In the genomic region with DNA sequence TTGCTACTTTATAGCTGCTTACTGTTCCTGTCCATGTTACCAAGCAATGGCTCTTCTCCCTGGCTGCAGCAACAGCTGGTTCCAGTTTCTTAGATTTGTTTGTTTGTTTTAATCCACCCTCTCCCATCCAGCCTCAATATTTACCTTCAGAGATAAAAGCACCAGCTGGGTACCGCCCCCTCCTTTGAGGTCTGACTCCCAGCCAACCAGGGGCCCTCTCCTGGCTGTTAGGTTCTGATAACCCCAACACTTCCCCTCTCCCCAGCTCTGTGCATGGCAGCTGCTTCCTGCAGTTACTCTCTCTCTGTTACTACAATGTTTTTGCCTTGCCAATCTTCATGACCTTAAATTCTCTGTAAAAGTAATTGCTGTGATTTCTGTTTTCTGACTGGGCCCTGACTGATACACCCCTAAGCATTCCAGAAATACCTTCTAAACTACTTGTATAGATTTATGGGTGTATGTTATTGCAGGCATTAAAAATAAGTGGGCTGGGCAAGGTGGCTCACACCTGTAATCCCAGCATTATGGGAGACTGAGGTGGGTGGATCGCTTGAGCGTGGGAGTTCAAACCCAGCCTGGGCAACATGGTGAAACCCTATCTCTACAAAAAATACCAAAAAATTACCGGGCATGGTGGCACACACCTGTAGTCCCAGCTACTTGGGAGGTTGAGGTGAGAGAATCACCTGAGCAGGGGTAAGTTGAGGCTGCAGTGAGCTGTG, we compare ENCODE assay signal across 9 cellular contexts. TPM values are rescaled to one million over a fixed set of nuclear protein-coding genes. Genes with fewer than 3 reads are reported as not detected.
DNase-seq lines count a peak whose midpoint lies in the region; ATAC-seq, FAIRE-seq and TF ChIP-seq lines count a peak whose summit lies in the region.
"Had no signal": no experiment of that assay in that cellular context is flagged by ENCODE, and none has a peak within 500 bp of the region (broad histone marks: within the 10 kb centered on the region; RNA-seq: fewer than 3 reads in every experiment).

No MANE protein-coding gene starts in this region.

- CTCF ChIA-PET in GM12878 (lab: Yijun Ruan, JAX) (interaction anchor here (1.0 to 1.2 kb wide), 3 partner anchors 11 to 202 kb away, joined by 3 to 5 read pairs (median 5); no protein-coding TSS in a partner anchor), HEK293T (lab: Yijun Ruan, JAX) (no interaction called here)

- RAD21 ChIA-PET in GM12878 (lab: Charles Lee; ENCODE audit: unreplicated experiment): interaction anchor here (0.8 kb wide), 1 partner anchor 1427 kb away, joined by 3 read pairs; no protein-coding TSS in a partner anchor

- H3K9ac ChIP-seq in GM12878 (ENCODE audit: control insufficient read depth, insufficient read depth, low read length): no peak overlapping the region

- H3K4me1 ChIP-seq in GM12878 (ENCODE audit: control insufficient read depth, insufficient read depth, low read length) (peaks cover 7% of the 10 kb centered on the region; the same call in 1 of the 2 replicates), neutrophil (ENCODE audit: control insufficient read depth in 1 of 2, insufficient read depth in 1 of 2, low read depth in 1 of 2, low read length in 1 of 2) (peaks cover 24 to 29% of the 10 kb centered on the region in 2 experiments)

- H4K20me1 ChIP-seq in GM12878 (ENCODE audit: control insufficient read depth, insufficient read depth): no peaks in the 10 kb centered on the region

- no peak overlapping the region for H3K4me3 ChIP-seq in GM12878
- no peak overlapping the region for H3K4me3 ChIP-seq in neutrophil (ENCODE audit: low read depth in 1 of 2, low read length in 1 of 2)

- ATAC-seq in HG03575 (IDR thresholded peaks at IDR 0.05; ENCODE audit: extremely low read depth, insufficient number of reproducible peaks, low FRiP score, unreplicated experiment): peak; percentile 26
- ATAC-seq in GM12878: peak; percentile 21; the same call in 1 of the 3 replicates
- ATAC-seq in GM18873 (IDR thresholded peaks at IDR 0.05; ENCODE audit: low FRiP score, unreplicated experiment): no peak

- no peak for TF ChIP-seq POLR2A in GM12878 (IDR thresholded peaks at IDR 0.05; ENCODE audit: low read depth, low read length)

- H3K27me3 ChIP-seq in GM12878 (replicated peaks in 1 of 2; ENCODE audit: control insufficient read depth in 2 of 2, insufficient read depth in 2 of 2, low read length in 1 of 2) (no peaks in the 10 kb centered on the region), neutrophil (no peaks in the 10 kb centered on the region)

- H3K36me3 ChIP-seq in GM12878 (ENCODE audit: control insufficient read depth in 2 of 2, insufficient read depth in 2 of 2, low read length in 1 of 2): no peaks in the 10 kb centered on the region
- peaks cover under 1% of the 10 kb centered on the region for H3K36me3 ChIP-seq in neutrophil

- SMC1A ChIA-PET in GM12878 (lab: Charles Lee; ENCODE audit: uncharacterized antibody, unreplicated experiment): interaction anchor here (1.1 to 1.3 kb wide), 5 partner anchors 14 to 207 kb away, joined by 3 to 4 read pairs (median 3); a partner anchor contains a TSS

- WGBS in GM12878 (ENCODE audit: insufficient coverage, insufficient replicate concordance, low lambda C conversion rate, missing lambda C conversion rate): 52% methylated on average over 4 of the region's 4 CpGs

- intact Hi-C loops in GM12878 (cut with micrococcal nuclease; ENCODE audit: unreplicated experiment): no loop called here

- H3K9me3 ChIP-seq in GM12878 (replicated peaks; ENCODE audit: control insufficient read depth, insufficient read depth, low read length): no peaks in the 10 kb centered on the region
- H3K9me3 ChIP-seq in neutrophil: no peaks in the 10 kb centered on the region

- POLR2A ChIA-PET in GM12878 (lab: Charles Lee): interaction anchor here (0.6 kb wide), 1 partner anchor 9 kb away, joined by 4 read pairs; no protein-coding TSS in a partner anchor
- POLR2A ChIA-PET in HEK293T (lab: Yijun Ruan, JAX): interaction anchor here (0.9 kb wide), 1 partner anchor 62 kb away, joined by 3 read pairs; a partner anchor contains a TSS

- no peak for TF ChIP-seq RAD21 in GM12878 (IDR thresholded peaks at IDR 0.05; ENCODE audit: insufficient read depth, low read depth, low read length)

- H3K4me2 ChIP-seq in GM12878 (ENCODE audit: control insufficient read depth, insufficient read depth): no peak overlapping the region

- DNase-seq in activated T-cell treated with anti-CD3 and anti-CD28 coated beads for 1 hour (ENCODE audit: low read depth): peak; percentile 17
- DNase-seq in activated T-cell treated with anti-CD3 and anti-CD28 coated beads for 4 hours: no peak
- peak; percentile 43 for DNase-seq in NCI-H82 treated with DMSO at 0.1 percent for 48 hours (lab: John Stamatoyannopoulos, UW; ENCODE audit: unreplicated experiment)
- DNase-seq in GM12878 (ENCODE audit: low read depth, low spot score): no peak
- no peak for DNase-seq in HEK293T (ENCODE audit: extremely low spot score)

- TF ChIP-seq CTCF in GM12878 (IDR thresholded peaks at IDR 0.05 in 2 of 3, conservative IDR thresholded peaks at IDR 0.05 in 1 of 3; ENCODE audit: control insufficient read depth in 2 of 3, extremely low read depth in 1 of 3, insufficient read depth in 1 of 3, low read depth in 3 of 3, low read length in 3 of 3): no peak
- no peak for TF ChIP-seq CTCF in neutrophil (IDR thresholded peaks at IDR 0.05)

- no peak for FAIRE-seq in GM12878 (lab: Jason Lieb, UNC)
- FAIRE-seq: G401.6 had no signal

- H3K79me2 ChIP-seq in GM12878 (ENCODE audit: control insufficient read depth, insufficient read depth, low read length): peaks cover 10% of the 10 kb centered on the region

- BruUV-seq in GM12878 (replicated peaks; lab: Mats Ljungman, UMichigan): no TSS peak

- TF ChIP-seq EP300 in GM12878 (IDR thresholded peaks at IDR 0.05; ENCODE audit: borderline replicate concordance in 1 of 2, control insufficient read depth in 1 of 2, low read depth in 2 of 2, low read length in 2 of 2): no peak

- no peak overlapping the region for H3K27ac ChIP-seq in GM12878 (ENCODE audit: control insufficient read depth, insufficient read depth)
- H3K27ac ChIP-seq in neutrophil: peak overlapping the region; percentile 39

- in situ Hi-C loops in GM12878 (cut with MboI): no loop called here

- H2AFZ ChIP-seq in GM12878 (ENCODE audit: control insufficient read depth, low read depth, low read length): no peak overlapping the region

TF ChIP-seq in GM12878, 131 proteins besides CTCF, POLR2A, EP300 and RAD21:
- TF ChIP-seq PAX8 (IDR thresholded peaks at IDR 0.05) (no peak), SPI1 (IDR thresholded peaks at IDR 0.05; ENCODE audit: borderline replicate concordance, insufficient read depth, low read depth, low read length) (0 out of 2 replicates have a peak, but pooled peaks have one; percentile 1), TCF12 (IDR thresholded peaks at IDR 0.05; ENCODE audit: low read depth, low read length) (0 out of 2 replicates have a peak, but pooled peaks have one; percentile 8)
TF ChIP-seq in GM12878: peak in this region for 2.

TF ChIP-seq in HEK293T, 16 proteins besides CTCF, POLR2A, EP300 and RAD21:
- TF ChIP-seq BHLHE40 (IDR thresholded peaks at IDR 0.05; ENCODE audit: borderline replicate concordance) (no peak), TARDBP (IDR thresholded peaks at IDR 0.05) (no peak), ARNT (IDR thresholded peaks at IDR 0.05) (no peak), SP1 (IDR thresholded peaks at IDR 0.05) (no peak), FOXA1 (IDR thresholded peaks at IDR 0.05) (no peak), LEF1 (IDR thresholded peaks at IDR 0.05; ENCODE audit: borderline replicate concordance) (no peak), FOXK2 (IDR thresholded peaks at IDR 0.05) (no peak), CTBP1 (IDR thresholded peaks at IDR 0.05; ENCODE audit: borderline replicate concordance) (no peak), NFRKB (IDR thresholded peaks at IDR 0.05) (no peak), HDGF (IDR thresholded peaks at IDR 0.05; ENCODE audit: borderline replicate concordance) (no peak), FOXM1 (IDR thresholded peaks at IDR 0.05; ENCODE audit: borderline replicate concordance) (no peak), ZNF384 (IDR thresholded peaks at IDR 0.05) (no peak), SUZ12 (IDR thresholded peaks at IDR 0.05) (no peak), L3MBTL2 (conservative IDR thresholded peaks at IDR 0.05) (no peak), ELF4 (IDR thresholded peaks at IDR 0.05) (no peak)
- TF ChIP-seq, protein P1, sequence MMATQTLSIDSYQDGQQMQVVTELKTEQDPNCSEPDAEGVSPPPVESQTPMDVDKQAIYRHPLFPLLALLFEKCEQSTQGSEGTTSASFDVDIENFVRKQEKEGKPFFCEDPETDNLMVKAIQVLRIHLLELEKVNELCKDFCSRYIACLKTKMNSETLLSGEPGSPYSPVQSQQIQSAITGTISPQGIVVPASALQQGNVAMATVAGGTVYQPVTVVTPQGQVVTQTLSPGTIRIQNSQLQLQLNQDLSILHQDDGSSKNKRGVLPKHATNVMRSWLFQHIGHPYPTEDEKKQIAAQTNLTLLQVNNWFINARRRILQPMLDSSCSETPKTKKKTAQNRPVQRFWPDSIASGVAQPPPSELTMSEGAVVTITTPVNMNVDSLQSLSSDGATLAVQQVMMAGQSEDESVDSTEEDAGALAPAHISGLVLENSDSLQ (IDR thresholded peaks at IDR 0.05): no peak

RNA-seq across cellular contexts. Expression of a gene that starts 2.6 kb away (rescaled TPM):
- total RNA-seq in GM12878 (2013; cell fraction: nucleolus; rRNA removed): 1.4 and 2.8 TPM in 2 replicates
- total RNA-seq in GM12878 (2014; rRNA removed): 6.7 and 10.4 TPM in 2 replicates
- 8.8 and 9.7 TPM in 2 replicates for total RNA-seq in GM12878 (2014; rRNA removed; fragmentation: Illumina TruSeq; extraction: Trizol)
- total RNA-seq in GM12878 (2021): 10.0 and 12.5 TPM in 2 replicates
- polyA plus RNA-seq in GM12878 (2011; ENCODE audit: low read depth): 10.8 TPM
- 8.2 and 9.3 TPM in 2 replicates for polyA plus RNA-seq in GM12878 (2011; rRNA removed)
- 4.5 and 7.5 TPM in 2 replicates for polyA plus RNA-seq in GM12878 (2011; cell fraction: cytosol; rRNA removed)
- 4.2 and 5.0 TPM in 2 replicates for polyA plus RNA-seq in GM12878 (2011; cell fraction: nucleus; rRNA removed)
- 10.1 and 10.4 TPM in 2 replicates for polyA plus RNA-seq in GM12878 (2012)
- 13.5 and 17.8 TPM in 2 replicates for polyA plus RNA-seq in GM12878 (2014; fragmentation: Illumina TruSeq; extraction: Trizol)
- polyA plus RNA-seq in GM12878 (2014; fragmentation: Nextera tagmentation; extraction: Ambion mirVana): 1 to 10 TPM; 2.8 to 4.0 TPM
- polyA plus RNA-seq in GM12878 (2014; rRNA removed): 6.9 and 7.7 TPM in 2 replicates
- 1 to 10 TPM; 6.3 to 7.3 TPM for polyA plus RNA-seq in GM12878 (2016; fragmentation: Nextera tagmentation; extraction: Ambion mirVana)
- polyA minus RNA-seq in GM12878 (2011; rRNA and poly(A)+ RNA removed): 16.5 and 19.1 TPM in 2 replicates
- polyA minus RNA-seq in GM12878 (2011; cell fraction: cytosol; rRNA and poly(A)+ RNA removed): 2.4 and 2.7 TPM in 2 replicates
- 2.1 and 4.0 TPM in 2 replicates for polyA minus RNA-seq in GM12878 (2011; cell fraction: nucleus; rRNA and poly(A)+ RNA removed)

Comparison
In these comparisons a context has a peak if more than half of its experiments do, and no peak if none do; other contexts are left out.
1. DNase-seq: peak in activated T-cell treated with anti-CD3 and anti-CD28 coated beads for 1 hour (single experiment) and NCI-H82 treated with DMSO at 0.1 percent for 48 hours (single experiment); none in activated T-cell treated with anti-CD3 and anti-CD28 coated beads for 4 hours (single experiment), GM12878 (single experiment) and HEK293T (single experiment).